Comparison of ENCODE assay signal across 9 cellular contexts in genomic region chr12:57448669-57449068, GRCh38. TPM values are rescaled to one million over a fixed set of nuclear protein-coding genes. Genes with fewer than 3 reads are reported as not detected.
"Had no signal": no experiment of that assay in that cellular context is flagged by ENCODE, and none has a peak within 500 bp of the region (broad histone marks: within the 10 kb centered on the region; RNA-seq: fewer than 3 reads in every experiment).

No MANE protein-coding gene starts in this region.

- ATAC-seq: GM23338, K562 had no signal

- H2AFZ ChIP-seq: GM23338 had no signal

- FAIRE-seq: H1, H54, K562 had no signal

- H3K27ac Mint-ChIP-seq: GM23338, H9 had no signal

- H3K4me3 ChIP-seq: GM23338, K562 had no signal

- H3K9me3 Mint-ChIP-seq: GM23338, H9 had no signal

- H3K27ac ChIP-seq: HL-60 had no signal

- DNase-seq: H9, HCEC 1CT, IMR-90, KG1 had no signal

- H3K4me2 ChIP-seq: GM23338 had no signal

- H3K4me3 Mint-ChIP-seq: GM23338, H9 had no signal

RNA-seq across cellular contexts. Expression of gene INHBC, which starts 14.1 kb away (rescaled TPM):
- total RNA-seq: GM23338, H1, H9, IMR-90 had no signal
